Comparison of ENCODE assay signal across 9 cellular contexts in the genomic region with DNA sequence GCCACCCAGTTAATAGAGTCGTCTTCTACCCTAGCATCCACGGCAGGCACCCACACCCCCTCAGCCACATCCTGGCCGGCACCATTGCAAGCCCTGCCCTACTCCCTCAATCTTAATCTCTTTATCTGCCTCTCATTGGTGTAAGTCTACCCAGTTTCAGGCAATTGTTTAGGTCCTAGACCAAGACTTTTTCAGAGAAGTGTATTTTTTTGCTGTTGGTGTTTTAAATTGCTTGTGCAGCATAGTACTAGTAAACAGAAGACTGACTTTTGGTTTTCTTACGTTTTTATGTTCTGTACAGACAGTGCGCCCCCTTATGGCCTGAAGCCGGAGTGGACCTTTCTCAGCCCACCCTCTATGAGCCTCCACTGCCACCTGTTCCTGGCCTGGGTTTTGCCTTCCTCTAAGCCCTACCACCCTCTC. TPM values are rescaled to one million over a fixed set of nuclear protein-coding genes. Genes with fewer than 3 reads are reported as not detected.
DNase-seq lines count a peak whose midpoint lies in the region; ATAC-seq and TF ChIP-seq lines count a peak whose summit lies in the region.
"Had no signal": no experiment of that assay in that cellular context is flagged by ENCODE, and none has a peak within 500 bp of the region (broad histone marks: within the 10 kb centered on the region; RNA-seq: fewer than 3 reads in every experiment).

No MANE protein-coding gene starts in this region.

- H3K4me3 ChIP-seq in SJCRH30: no peak overlapping the region

- no peak overlapping the region for H3K27ac ChIP-seq in SJCRH30

- peak; percentile 40 for DNase-seq in Ammon's horn (ENCODE audit: low spot score)
- peak; percentile 46 to 66 for DNase-seq in SJCRH30
- DNase-seq in activated gamma-delta T cell treated with Interleukin-2 at 50 U/mL for 16 hours: peak; percentile 68
- DNase-seq in iPS-NIHi11 (ENCODE audit: low spot score): peak; percentile 65
- DNase-seq in stimulated activated CD8-positive, alpha-beta memory T cell treated with anti-CD3 and anti-CD28 coated beads, Interleukin-15, amount 100 ng/mL, for 48 hours (ENCODE audit: low read depth in 2 of 2): peak; percentile 57 to 61

- peak; percentile 46 for ATAC-seq in HG03159 (IDR thresholded peaks at IDR 0.05; ENCODE audit: unreplicated experiment)
- no peak for ATAC-seq in GM18519 (IDR thresholded peaks at IDR 0.05; ENCODE audit: low FRiP score, unreplicated experiment)

- H3K27me3 ChIP-seq in SJCRH30: no peaks in the 10 kb centered on the region

- H3K4me1 ChIP-seq in SJCRH30: no peaks in the 10 kb centered on the region

- no peaks in the 10 kb centered on the region for H3K36me3 ChIP-seq in SJCRH30

- no peaks in the 10 kb centered on the region for H3K9me3 ChIP-seq in SJCRH30 (replicated peaks)

- peak; percentile 27 for TF ChIP-seq POLR2A in GM19099 (IDR thresholded peaks at IDR 0.05; ENCODE audit: extremely low read depth, insufficient read length, low read depth)

RNA-seq across cellular contexts. Expression of a gene that starts 2.3 kb away (rescaled TPM):
- not detected in 2 replicates for total RNA-seq in SJCRH30 (2014; rRNA removed; shearing (Covaris generic))

RNA-seq across cellular contexts. Expression of a gene that starts 27.4 kb away (rescaled TPM):
- total RNA-seq in SJCRH30 (2014; rRNA removed; shearing (Covaris generic)): 0.06 TPM in 1 of 2 replicates, not detected in the other
- total RNA-seq: skeletal muscle tissue had no signal
